24 cellular contexts compared by ENCODE assay signal in genomic region chr16:70598937-70599503, GRCh38. TPM values are rescaled to one million over a fixed set of nuclear protein-coding genes. Genes with fewer than 3 reads are reported as not detected.
DNase-seq lines count a peak whose midpoint lies in the region; ATAC-seq and TF ChIP-seq lines count a peak whose summit lies in the region.
"Had no signal": no experiment of that assay in that cellular context is flagged by ENCODE, and none has a peak within 500 bp of the region (broad histone marks: within the 10 kb centered on the region; RNA-seq: fewer than 3 reads in every experiment).

No MANE protein-coding gene starts in this region.

- H3K27me3 ChIP-seq in right lobe of liver, result no peaks in the 10 kb centered on the region
- H3K27me3 ChIP-seq in spleen (replicated peaks in 1 of 7), result no peaks in the 10 kb centered on the region
- H3K27me3 ChIP-seq in HAP-1 (ENCODE audit: low read depth), result no peaks in the 10 kb centered on the region
- H3K27me3 ChIP-seq in left ventricle myocardium inferior (ENCODE audit: low read depth), result no peaks in the 10 kb centered on the region
- H3K27me3 ChIP-seq: MG63 had no signal

- intact Hi-C loops in right lobe of liver (cut with DNase I) (no loop called here), spleen (cut with DNase I; ENCODE audit: low total_unique reads) (no loop called here), left ventricle myocardium inferior (cut with micrococcal nuclease) (no loop called here)

- TF ChIP-seq POLR2A in right lobe of liver (IDR thresholded peaks at IDR 0.05), result no peak
- no peak for TF ChIP-seq POLR2A in spleen (IDR thresholded peaks at IDR 0.05)

- H3K36me3 ChIP-seq in right lobe of liver (no peaks in the 10 kb centered on the region), spleen (peaks cover 0 to 7% (median 0%) of the 10 kb centered on the region in 6 donors), HAP-1 (replicated peaks) (no peaks in the 10 kb centered on the region), left ventricle myocardium inferior (no peaks in the 10 kb centered on the region)
- H3K36me3 ChIP-seq: MG63 had no signal

- 58% methylated on average over 6 of the region's 6 CpGs for WGBS in right lobe of liver (ENCODE audit: insufficient coverage, low coverage, low lambda C conversion rate, missing lambda C conversion rate)
- WGBS in spleen, 5 donors, result 68 to 83% (median 76%) methylated on average over 6 of the region's 6 CpGs

- H3K4me1 ChIP-seq in right lobe of liver, result no peaks in the 10 kb centered on the region
- peaks cover 2 to 81% (median 25%) of the 10 kb centered on the region in 6 donors for H3K4me1 ChIP-seq in spleen
- no peaks in the 10 kb centered on the region for H3K4me1 ChIP-seq in HAP-1
- peaks cover 10% of the 10 kb centered on the region for H3K4me1 ChIP-seq in left ventricle myocardium inferior
- H3K4me1 ChIP-seq: Caco-2 had no signal

- H3K9me3 ChIP-seq in right lobe of liver (no peaks in the 10 kb centered on the region), spleen (no peaks in the 10 kb centered on the region), HAP-1 (no peaks in the 10 kb centered on the region), left ventricle myocardium inferior (replicated peaks) (no peaks in the 10 kb centered on the region)
- H3K9me3 ChIP-seq: MG63 had no signal

- H3K4me3 Mint-ChIP-seq in activated CD4-positive, alpha-beta T cell treated with anti-CD3 and anti-CD28 coated beads, Interleukin-2, amount 10 ng/mL, durations not matched to agents 7 days and 5 days, result no peak overlapping the region
- H3K4me3 Mint-ChIP-seq: B cell; CD8-positive, alpha-beta T cell had no signal

- CTCF ChIA-PET in activated CD4-positive, alpha-beta T cell treated with anti-CD3 and anti-CD28 coated beads, Interleukin-2, amount 10 ng/mL, durations not matched to agents 7 days and 5 days (lab: Charles Lee), result interaction anchor here (0.6 kb wide), 1 partner anchor 105 kb away, joined by 4 read pairs; no protein-coding TSS in a partner anchor

- H3K27me3 Mint-ChIP-seq in activated CD4-positive, alpha-beta T cell treated with anti-CD3 and anti-CD28 coated beads, Interleukin-2, amount 10 ng/mL, durations not matched to agents 7 days and 5 days, result peaks cover 7% of the 10 kb centered on the region

- TF ChIP-seq CTCF in right lobe of liver (IDR thresholded peaks at IDR 0.05), result no peak
- no peak for TF ChIP-seq CTCF in spleen (IDR thresholded peaks at IDR 0.05 in 8 of 11, conservative IDR thresholded peaks at IDR 0.05 in 3 of 11)
- TF ChIP-seq CTCF in left ventricle myocardium inferior (IDR thresholded peaks at IDR 0.05; ENCODE audit: borderline replicate concordance), result no peak

- H3K27ac ChIP-seq in right lobe of liver (no peak overlapping the region), spleen (peak overlapping the region; percentile 13 to 86 (median 64)), left ventricle myocardium inferior (replicated peaks) (no peak overlapping the region)
- H3K27ac ChIP-seq: 22Rv1, C4-2B, GM23248 had no signal

- peak; percentile 8 for DNase-seq in DMS79 treated with DMSO at 0.1 percent for 48 hours (lab: John Stamatoyannopoulos, UW)
- DNase-seq in DMS79 (lab: John Stamatoyannopoulos, UW), result no peak
- DNase-seq in right lobe of liver, result no peak
- no peak for DNase-seq in spleen
- no peak for DNase-seq in HAP-1 (ENCODE audit: low spot score in 2 of 2)
- no peak for DNase-seq in activated CD4-positive, alpha-beta T cell treated with anti-CD3 and anti-CD28 coated beads, Interleukin-2, amount 10 ng/mL, durations not matched to agents 7 days and 5 days
- no peak for DNase-seq in left ventricle myocardium inferior
- DNase-seq: Caco-2; CD8-positive, alpha-beta T cell; GF-D8; GM23248; H7; KG1; MG63; NCI-H1105 treated with DMSO at 0.1 percent for 48 hours; NCI-H2029; NCI-H446; NCI-H526; NCI-H82; NK-92 treated with Interleukin-12 subunit alpha and Interleukin-12 subunit beta, amount 100 ng/mL, for 24 hours; PC-3 had no signal

- no peaks in the 10 kb centered on the region for H3K36me3 Mint-ChIP-seq in activated CD4-positive, alpha-beta T cell treated with anti-CD3 and anti-CD28 coated beads, Interleukin-2, amount 10 ng/mL, durations not matched to agents 7 days and 5 days (ENCODE audit: low read depth)
- H3K36me3 Mint-ChIP-seq: CD8-positive, alpha-beta T cell had no signal

- ATAC-seq in right lobe of liver, result peak; percentile 40 to 58 (median 43)
- ATAC-seq: CD8-positive, alpha-beta T cell; PC-3 had no signal

- H3K4me3 ChIP-seq in right lobe of liver (no peak overlapping the region), spleen (no peak overlapping the region), HAP-1 (no peak overlapping the region), left ventricle myocardium inferior (no peak overlapping the region)
- H3K4me3 ChIP-seq: GM23248, MG63 had no signal

- H3K4me1 Mint-ChIP-seq in activated CD4-positive, alpha-beta T cell treated with anti-CD3 and anti-CD28 coated beads, Interleukin-2, amount 10 ng/mL, durations not matched to agents 7 days and 5 days, result no peaks in the 10 kb centered on the region
- H3K4me1 Mint-ChIP-seq: B cell had no signal

- H3K27ac Mint-ChIP-seq in activated CD4-positive, alpha-beta T cell treated with anti-CD3 and anti-CD28 coated beads, Interleukin-2, amount 10 ng/mL, durations not matched to agents 7 days and 5 days, result no peak overlapping the region
- H3K27ac Mint-ChIP-seq: B cell; CD8-positive, alpha-beta T cell had no signal

- H3K9me3 Mint-ChIP-seq in activated CD4-positive, alpha-beta T cell treated with anti-CD3 and anti-CD28 coated beads, Interleukin-2, amount 10 ng/mL, durations not matched to agents 7 days and 5 days, result no peaks in the 10 kb centered on the region
- H3K9me3 Mint-ChIP-seq: CD8-positive, alpha-beta T cell had no signal

- POLR2A ChIA-PET in activated CD4-positive, alpha-beta T cell treated with anti-CD3 and anti-CD28 coated beads, Interleukin-2, amount 10 ng/mL, durations not matched to agents 7 days and 5 days (lab: Charles Lee), result no interaction called here

- in situ Hi-C loops in HAP-1 (cut with MboI; ENCODE audit: low sequenced_read_pairs), result no loop called here

RNA-seq across cellular contexts. Expression of gene IL34, which starts 47.3 kb away (rescaled TPM):
- total RNA-seq in right lobe of liver, result 1 to 10 TPM in 1 of 6 experiments, under 1 TPM in 5; 0.27 to 1.1 (median 0.49) TPM
- 100 to 1,000 TPM in 5 of 7 donors, 10 to 100 TPM in 2; 48.2 to 258 (median 197) TPM for total RNA-seq in spleen
- 10 to 100 TPM; 20.3 to 82.3 (median 21.3) TPM for polyA plus RNA-seq in spleen
- total RNA-seq in activated CD4-positive, alpha-beta T cell treated with anti-CD3 and anti-CD28 coated beads, Interleukin-2, amount 10 ng/mL, durations not matched to agents 7 days and 5 days, result not detected
- 2.1 TPM for total RNA-seq in left ventricle myocardium inferior
- total RNA-seq: B cell, GM23248, PC-3 had no signal
- polyA plus RNA-seq: GM23248 had no signal

Comparison
In these comparisons a context has a peak if more than half of its experiments do, and no peak if none do; other contexts are left out.
1. H3K27ac ChIP-seq: peak in spleen (8 of 8); none in right lobe of liver (0 of 3) and left ventricle myocardium inferior (single experiment).
2. RNA of gene IL34, which starts 47.3 kb away (total RNA-seq): 48.2 to 258 TPM in spleen; 2.1 TPM in left ventricle myocardium inferior (single experiment), 0.27 to 1.1 TPM in right lobe of liver and not detected in activated CD4-positive, alpha-beta T cell treated with anti-CD3 and anti-CD28 coated beads, Interleukin-2, amount 10 ng/mL, durations not matched to agents 7 days and 5 days; every median in the first group is over 10 times any median in the second.